Comparison of ENCODE assay signal across 28 cellular contexts in genomic region chr6:36862164-36862847, GRCh38. TPM values are rescaled to one million over a fixed set of nuclear protein-coding genes. Genes with fewer than 3 reads are reported as not detected.
DNase-seq lines count a peak whose midpoint lies in the region; ATAC-seq and TF ChIP-seq lines count a peak whose summit lies in the region.
"Had no signal": no experiment of that assay in that cellular context is flagged by ENCODE, and none has a peak within 500 bp of the region (broad histone marks: within the 10 kb centered on the region; RNA-seq: fewer than 3 reads in every experiment).

No MANE protein-coding gene starts in this region.

- H3K9me3 Mint-ChIP-seq in activated CD4-positive, alpha-beta T cell treated with anti-CD3 and anti-CD28 coated beads, Interleukin-2, amount 10 ng/mL, durations not matched to agents 7 days and 5 days, result no peaks in the 10 kb centered on the region
- H3K9me3 Mint-ChIP-seq in neural crest cell, result no peaks in the 10 kb centered on the region
- H3K9me3 Mint-ChIP-seq: activated naive CD4-positive, alpha-beta T cell treated with anti-CD3 and anti-CD28 coated beads, Interleukin-2, amount 50 U/mL, for 24 hours; neural progenitor cell; stimulated activated naive CD8-positive, alpha-beta T cell treated with anti-CD3 and anti-CD28 coated beads, Interleukin-15, Interleukin-2, amounts not matched to agents 100 ng/mL and 50 ng/mL, for 24 hours had no signal

- CTCF ChIA-PET in activated CD4-positive, alpha-beta T cell treated with anti-CD3 and anti-CD28 coated beads, Interleukin-2, amount 10 ng/mL, durations not matched to agents 7 days and 5 days (lab: Charles Lee), result interaction anchor here (1.4 to 5.0 kb wide), 4 partner anchors 11 to 93 kb away, joined by 3 to 31 read pairs (median 15); partner anchors contain the start of gene PPIL1
- CTCF ChIA-PET in mammary epithelial cell (lab: Charles Lee; ENCODE audit: low non-redundant PET), result no interaction called here

- H3K4me2 ChIP-seq in KMS-11 (peak overlapping the region; percentile 89), mammary epithelial cell (ENCODE audit: insufficient read depth, low read depth, low read length) (peak overlapping the region; percentile 59)
- H3K4me2 ChIP-seq: neural progenitor cell, SK-N-SH had no signal

- H3K27me3 Mint-ChIP-seq in activated CD4-positive, alpha-beta T cell treated with anti-CD3 and anti-CD28 coated beads, Interleukin-2, amount 10 ng/mL, durations not matched to agents 7 days and 5 days, result no peaks in the 10 kb centered on the region
- H3K27me3 Mint-ChIP-seq in neural crest cell (ENCODE audit: low read depth), result no peaks in the 10 kb centered on the region
- H3K27me3 Mint-ChIP-seq: activated naive CD4-positive, alpha-beta T cell treated with anti-CD3 and anti-CD28 coated beads, Interleukin-2, amount 50 U/mL, for 24 hours; B cell; stimulated activated naive CD8-positive, alpha-beta T cell treated with anti-CD3 and anti-CD28 coated beads, Interleukin-15, Interleukin-2, amounts not matched to agents 100 ng/mL and 50 ng/mL, for 24 hours had no signal

- BruUV-seq in mammary epithelial cell (replicated peaks; lab: Mats Ljungman, UMichigan), result no TSS peak

- no peak for ATAC-seq in GM21786 (IDR thresholded peaks at IDR 0.05; ENCODE audit: unreplicated experiment)

- no peak for TF ChIP-seq CTCF in KMS-11 (conservative IDR thresholded peaks at IDR 0.05; ENCODE audit: low read depth, low read length)
- no peak for TF ChIP-seq CTCF in mammary epithelial cell (conservative IDR thresholded peaks at IDR 0.05 in 1 of 2, IDR thresholded peaks at IDR 0.05 in 1 of 2; ENCODE audit: extremely low read depth in 1 of 2, insufficient read depth in 1 of 2, low read depth in 1 of 2, low read length in 2 of 2)
- no peak for TF ChIP-seq CTCF in neural crest cell (conservative IDR thresholded peaks at IDR 0.05)

- no peak overlapping the region for H3K4me3 Mint-ChIP-seq in activated CD4-positive, alpha-beta T cell treated with anti-CD3 and anti-CD28 coated beads, Interleukin-2, amount 10 ng/mL, durations not matched to agents 7 days and 5 days
- H3K4me3 Mint-ChIP-seq in neural crest cell, result no peak overlapping the region
- H3K4me3 Mint-ChIP-seq: activated naive CD4-positive, alpha-beta T cell treated with anti-CD3 and anti-CD28 coated beads, Interleukin-2, amount 50 U/mL, for 24 hours; B cell; neural progenitor cell; stimulated activated naive CD8-positive, alpha-beta T cell treated with anti-CD3 and anti-CD28 coated beads, Interleukin-15, Interleukin-2, amounts not matched to agents 100 ng/mL and 50 ng/mL, for 24 hours had no signal

- H3K27ac Mint-ChIP-seq in activated CD4-positive, alpha-beta T cell treated with anti-CD3 and anti-CD28 coated beads, Interleukin-2, amount 10 ng/mL, durations not matched to agents 7 days and 5 days, result peak overlapping the region; percentile 4
- H3K27ac Mint-ChIP-seq in neural crest cell (ENCODE audit: unreplicated experiment), result peak overlapping the region; percentile 54
- H3K27ac Mint-ChIP-seq: activated naive CD4-positive, alpha-beta T cell treated with anti-CD3 and anti-CD28 coated beads, Interleukin-2, amount 50 U/mL, for 24 hours; B cell; neural progenitor cell; stimulated activated naive CD8-positive, alpha-beta T cell treated with anti-CD3 and anti-CD28 coated beads, Interleukin-15, Interleukin-2, amounts not matched to agents 100 ng/mL and 50 ng/mL, for 24 hours had no signal

- no peaks in the 10 kb centered on the region for H3K27me3 ChIP-seq in KMS-11 (ENCODE audit: insufficient read depth, low read depth)
- no peaks in the 10 kb centered on the region for H3K27me3 ChIP-seq in mammary epithelial cell (ENCODE audit: insufficient read depth, low read length)
- H3K27me3 ChIP-seq: heart left ventricle, neural progenitor cell, Peyer's patch, transverse colon had no signal

- in situ Hi-C loops in mammary epithelial cell (cut with MboI; ENCODE audit: low sequenced_read_pairs in 2 of 2), result no loop called here

- DNase-seq in activated CD4-positive, alpha-beta T cell treated with anti-CD3 and anti-CD28 coated beads, Interleukin-2, amount 10 ng/mL, durations not matched to agents 7 days and 5 days, result no peak
- no peak for DNase-seq in activated CD4-positive, alpha-beta T cell treated with anti-CD3 and anti-CD28 coated beads, Interleukin-2, amount 50 U/mL, for 4 hours
- DNase-seq in mammary epithelial cell (peak; percentile 90), neural crest cell (ENCODE audit: low read depth, low spot score) (no peak), NCI-H1105 treated with DMSO at 0.1 percent for 48 hours (lab: John Stamatoyannopoulos, UW) (no peak), DMS53 treated with DMSO at 0.1 percent for 48 hours (lab: John Stamatoyannopoulos, UW; ENCODE audit: unreplicated experiment) (no peak)
- DNase-seq: 8988T; activated CD4-positive, alpha-beta T cell treated with anti-CD3 and anti-CD28 coated beads for 48 hours; aorta; cerebellar nuclear complex; COR-L47; effector CD8-positive, alpha-beta T cell; heart left ventricle; NCI-H1417 treated with DMSO at 0.1 percent for 48 hours; NCI-H510A; NK-92 treated with Interleukin-12 subunit alpha and Interleukin-12 subunit beta, amount 100 ng/mL, for 24 hours; Peyer's patch; SK-N-SH; small intestine; stimulated activated CD4-positive, alpha-beta T cell treated with anti-CD3 and anti-CD28 coated beads, Interleukin-2, amount 100 ng/mL, for 48 hours; transverse colon had no signal

- H3K9ac ChIP-seq in KMS-11 (peak overlapping the region; percentile 33; the same call in 1 of the 2 replicates), mammary epithelial cell (ENCODE audit: insufficient read depth, low read length) (no peak overlapping the region)
- H3K9ac ChIP-seq: neural progenitor cell, SK-N-SH had no signal

- H3K36me3 ChIP-seq in KMS-11 (ENCODE audit: insufficient read depth) (no peaks in the 10 kb centered on the region; the same call in 1 of the 2 replicates), mammary epithelial cell (ENCODE audit: insufficient read depth, low read length) (no peaks in the 10 kb centered on the region)
- H3K36me3 ChIP-seq: prostate gland had no signal

- no peaks in the 10 kb centered on the region for H3K9me3 ChIP-seq in mammary epithelial cell (replicated peaks; ENCODE audit: insufficient read depth, low read length)
- H3K9me3 ChIP-seq: heart left ventricle, Peyer's patch, prostate gland, SK-N-SH, transverse colon had no signal

- H2AFZ ChIP-seq in KMS-11 (ENCODE audit: low read depth) (no peak overlapping the region; the same call in 1 of the 2 replicates), mammary epithelial cell (ENCODE audit: low read depth, low read length) (peak overlapping the region; percentile 47)
- H2AFZ ChIP-seq: neural progenitor cell had no signal

- H3K79me2 ChIP-seq in KMS-11 (ENCODE audit: insufficient read depth, low read depth) (peaks cover 64% of the 10 kb centered on the region), mammary epithelial cell (ENCODE audit: insufficient read depth, low read length) (peaks cover 68% of the 10 kb centered on the region)

- H3K4me3 ChIP-seq in KMS-11 (IDR thresholded peaks at IDR 0.05; ENCODE audit: insufficient read depth, low read depth, low read length) (no peak overlapping the region), mammary epithelial cell (replicated peaks in 1 of 3; ENCODE audit: insufficient read depth in 1 of 3, low read depth in 2 of 3, low read length in 3 of 3) (no peak overlapping the region)
- H3K4me3 ChIP-seq: heart left ventricle, neural progenitor cell, Peyer's patch, prostate gland, transverse colon had no signal

- H3K36me3 Mint-ChIP-seq in activated CD4-positive, alpha-beta T cell treated with anti-CD3 and anti-CD28 coated beads, Interleukin-2, amount 10 ng/mL, durations not matched to agents 7 days and 5 days (ENCODE audit: low read depth), result peaks cover 48% of the 10 kb centered on the region
- peaks cover 12% of the 10 kb centered on the region for H3K36me3 Mint-ChIP-seq in neural crest cell (ENCODE audit: low read depth)

- intact Hi-C loops in mammary epithelial cell (cut with micrococcal nuclease), result no loop called here

- peaks cover 39% of the 10 kb centered on the region for H3K4me1 Mint-ChIP-seq in activated CD4-positive, alpha-beta T cell treated with anti-CD3 and anti-CD28 coated beads, Interleukin-2, amount 10 ng/mL, durations not matched to agents 7 days and 5 days
- H3K4me1 Mint-ChIP-seq in neural crest cell, result peaks cover 17% of the 10 kb centered on the region
- H3K4me1 Mint-ChIP-seq: B cell had no signal

- H3K4me1 ChIP-seq in KMS-11 (ENCODE audit: low read depth, poor library complexity, severe bottlenecking), result peaks cover 57% of the 10 kb centered on the region
- H3K4me1 ChIP-seq in mammary epithelial cell (ENCODE audit: insufficient read depth, low read length), result peaks cover 15% of the 10 kb centered on the region
- H3K4me1 ChIP-seq: Peyer's patch, prostate gland, transverse colon had no signal

- H4K20me1 ChIP-seq in KMS-11 (ENCODE audit: insufficient read depth) (no peaks in the 10 kb centered on the region), mammary epithelial cell (ENCODE audit: insufficient read depth, low read length) (no peaks in the 10 kb centered on the region)

- POLR2A ChIA-PET in activated CD4-positive, alpha-beta T cell treated with anti-CD3 and anti-CD28 coated beads, Interleukin-2, amount 10 ng/mL, durations not matched to agents 7 days and 5 days (lab: Charles Lee), result no interaction called here

- dilution Hi-C loops in mammary epithelial cell (cut with HindIII; ENCODE audit: low sequenced_read_pairs), result loop anchor here (5.0 kb wide), 3 partner anchors 45 to 140 kb away; no protein-coding TSS in a partner anchor

- 47% methylated on average over 5 of the region's 8 CpGs for WGBS in mammary epithelial cell (ENCODE audit: low coverage, missing lambda C conversion rate)

- H3K27ac ChIP-seq in KMS-11 (peak overlapping the region; percentile 84), mammary epithelial cell (ENCODE audit: insufficient read depth, low read depth, low read length) (peak overlapping the region; percentile 51)
- H3K27ac ChIP-seq: neural progenitor cell, Peyer's patch, prostate gland, transverse colon had no signal

RNA-seq across cellular contexts. Expression of gene PPIL1, which starts 12.3 kb away (rescaled TPM):
- total RNA-seq in activated CD4-positive, alpha-beta T cell treated with anti-CD3 and anti-CD28 coated beads, Interleukin-2, amount 10 ng/mL, durations not matched to agents 7 days and 5 days, result 10 to 100 TPM; 27.0 to 29.3 TPM
- total RNA-seq in mammary epithelial cell (10 to 100 TPM; 24.0 to 33.5 TPM), neural crest cell (82.8 and 84.9 TPM in 2 replicates)
- polyA plus RNA-seq in mammary epithelial cell, result 32.5 TPM
- polyA minus RNA-seq in mammary epithelial cell, result 24.9 TPM

RNA-seq across cellular contexts. Expression of gene CPNE5, which starts 23.1 kb away (rescaled TPM):
- under 1 TPM; 0.47 to 1.00 TPM for total RNA-seq in activated CD4-positive, alpha-beta T cell treated with anti-CD3 and anti-CD28 coated beads, Interleukin-2, amount 10 ng/mL, durations not matched to agents 7 days and 5 days
- under 1 TPM in 1 of 2 donors, not detected in 1; 0.31 TPM for total RNA-seq in mammary epithelial cell
- polyA plus RNA-seq in mammary epithelial cell, result 0.10 TPM
- not detected for polyA minus RNA-seq in mammary epithelial cell
- total RNA-seq in neural crest cell, result 0.54 and 1.0 TPM in 2 replicates

RNA-seq across cellular contexts. Expression of gene C6orf89, which starts 23.4 kb away (rescaled TPM):
- total RNA-seq in activated CD4-positive, alpha-beta T cell treated with anti-CD3 and anti-CD28 coated beads, Interleukin-2, amount 10 ng/mL, durations not matched to agents 7 days and 5 days, result 10 to 100 TPM; 47.5 to 58.1 TPM
- total RNA-seq in mammary epithelial cell (10 to 100 TPM; 34.3 to 42.2 TPM), neural crest cell (29.0 and 32.3 TPM in 2 replicates)
- polyA plus RNA-seq in mammary epithelial cell, result 20.7 TPM
- 23.8 TPM for polyA minus RNA-seq in mammary epithelial cell
